Comparison of ENCODE assay signal across 10 cellular contexts in genomic region chr3:129603561-129603942, GRCh38. TPM values are rescaled to one million over a fixed set of nuclear protein-coding genes. Genes with fewer than 3 reads are reported as not detected.
DNase-seq lines count a peak whose midpoint lies in the region; ATAC-seq and TF ChIP-seq lines count a peak whose summit lies in the region.
"Had no signal": no experiment of that assay in that cellular context is flagged by ENCODE, and none has a peak within 500 bp of the region (broad histone marks: within the 10 kb centered on the region; RNA-seq: fewer than 3 reads in every experiment).

No MANE protein-coding gene starts in this region.

- H3K9me3 ChIP-seq in ectodermal cell (ENCODE audit: control insufficient read depth, low read length) = no peaks in the 10 kb centered on the region

- H3K27ac ChIP-seq in ectodermal cell (ENCODE audit: insufficient read depth, low read depth, low read length, poor library complexity, severe bottlenecking) = no peak overlapping the region

- H3K4me1 ChIP-seq in ectodermal cell (ENCODE audit: control insufficient read depth, insufficient read depth, low read length) = peaks cover 31% of the 10 kb centered on the region

- H3K4me3 Mint-ChIP-seq in natural killer cell (peak overlapping the region; percentile 79), nephron (peak overlapping the region; percentile 85 to 97 (median 87))
- H3K4me3 Mint-ChIP-seq in natural killer cell treated with Interleukin-12 subunit alpha and Interleukin-12 subunit beta and Interleukin-15 and Interleukin-18, amount 100 ng/mL, for 72 hours = no peak overlapping the region

- TF ChIP-seq CTCF in natural killer cell (IDR thresholded peaks at IDR 0.05) = no peak
- TF ChIP-seq CTCF in nephron (IDR thresholded peaks at IDR 0.05; ENCODE audit: unreplicated experiment in 3 of 3) = no peak

- H3K36me3 Mint-ChIP-seq in natural killer cell = no peaks in the 10 kb centered on the region
- no peaks in the 10 kb centered on the region for H3K36me3 Mint-ChIP-seq in natural killer cell treated with Interleukin-12 subunit alpha and Interleukin-12 subunit beta and Interleukin-15 and Interleukin-18, amount 100 ng/mL, for 72 hours
- H3K36me3 Mint-ChIP-seq in nephron (ENCODE audit: low read depth) = no peaks in the 10 kb centered on the region

- H3K4me1 Mint-ChIP-seq in natural killer cell (peaks cover 63 to 72% of the 10 kb centered on the region in 2 donors), nephron (peaks cover 51% of the 10 kb centered on the region)
- H3K4me1 Mint-ChIP-seq in natural killer cell treated with Interleukin-12 subunit alpha and Interleukin-12 subunit beta and Interleukin-15 and Interleukin-18, amount 100 ng/mL, for 72 hours (ENCODE audit: low read depth in 2 of 2) = peaks cover 25 to 42% of the 10 kb centered on the region in 2 donors

- H3K36me3 ChIP-seq in ectodermal cell (ENCODE audit: control insufficient read depth, insufficient read depth, low read length) = no peaks in the 10 kb centered on the region

- H3K27ac Mint-ChIP-seq in natural killer cell (no peak overlapping the region), nephron (peak overlapping the region; percentile 66 to 79 (median 73))
- H3K27ac Mint-ChIP-seq in natural killer cell treated with Interleukin-12 subunit alpha and Interleukin-12 subunit beta and Interleukin-15 and Interleukin-18, amount 100 ng/mL, for 72 hours = no peak overlapping the region

- peak overlapping the region; percentile 2 for H3K4me3 ChIP-seq in ectodermal cell (ENCODE audit: insufficient read depth, low read depth, low read length)

- H3K27me3 Mint-ChIP-seq in natural killer cell (ENCODE audit: low read depth in 2 of 2) = peaks cover 0 to 13% of the 10 kb centered on the region in 2 donors
- H3K27me3 Mint-ChIP-seq in natural killer cell treated with Interleukin-12 subunit alpha and Interleukin-12 subunit beta and Interleukin-15 and Interleukin-18, amount 100 ng/mL, for 72 hours = peaks cover 11% of the 10 kb centered on the region in 2 donors
- peaks cover 19% of the 10 kb centered on the region for H3K27me3 Mint-ChIP-seq in nephron (ENCODE audit: low read depth)

- DNase-seq in natural killer cell (no peak), amygdala (lab: John Stamatoyannopoulos, UW) (no peak), SHP77 (lab: John Stamatoyannopoulos, UW) (no peak), UCSD-AML1 (lab: John Stamatoyannopoulos, UW; ENCODE audit: unreplicated experiment) (no peak), cortex of kidney (lab: John Stamatoyannopoulos, UW) (no peak)
- DNase-seq in natural killer cell treated with Interleukin-12 subunit alpha and Interleukin-12 subunit beta and Interleukin-15 and Interleukin-18, amount 100 ng/mL, for 72 hours (ENCODE audit: low spot score) = no peak
- DNase-seq: activated T-cell treated with anti-CD3 and anti-CD28 coated beads, Interleukin-2, amount 50 U/mL, for 1 hour; NCI-H1105 had no signal

- intact Hi-C loops in natural killer cell (cut with micrococcal nuclease) = no loop called here

- no peak for ATAC-seq in natural killer cell
- ATAC-seq in natural killer cell treated with Interleukin-12 subunit alpha and Interleukin-12 subunit beta and Interleukin-15 and Interleukin-18, amount 100 ng/mL, for 72 hours = no peak

- 65 to 67% methylated on average over 7 of the region's 7 CpGs for WGBS in ectodermal cell, 2 experiments

- H3K27me3 ChIP-seq in ectodermal cell (ENCODE audit: control insufficient read depth, insufficient read depth, low read length, poor library complexity, severe bottlenecking) = peaks cover 43% of the 10 kb centered on the region

- H3K9me3 Mint-ChIP-seq in natural killer cell (no peaks in the 10 kb centered on the region), nephron (no peaks in the 10 kb centered on the region)
- H3K9me3 Mint-ChIP-seq in natural killer cell treated with Interleukin-12 subunit alpha and Interleukin-12 subunit beta and Interleukin-15 and Interleukin-18, amount 100 ng/mL, for 72 hours = no peaks in the 10 kb centered on the region

RNA-seq across cellular contexts. Expression of gene PLXND1, which starts 2.9 kb away (rescaled TPM):
- 100 to 1,000 TPM; 135 to 214 (median 189) TPM for total RNA-seq in natural killer cell
- total RNA-seq in natural killer cell treated with Interleukin-12 subunit alpha and Interleukin-12 subunit beta and Interleukin-15 and Interleukin-18, amount 100 ng/mL, for 72 hours = 1 to 10 TPM; 2.8 to 4.8 TPM
- 24.0 TPM for polyA plus RNA-seq in ectodermal cell (2013, experiment 1 of 4)
- polyA plus RNA-seq in ectodermal cell (2013, experiment 2 of 4) = 29.5 TPM
- 24.5 TPM for polyA plus RNA-seq in ectodermal cell (2013, experiment 3 of 4)
- 31.2 TPM for polyA plus RNA-seq in ectodermal cell (2013, experiment 4 of 4)

Comparison
In these comparisons a context has a peak if more than half of its experiments do, and no peak if none do; other contexts are left out.
1. RNA of gene PLXND1, which starts 2.9 kb away (total RNA-seq): 135 to 214 TPM in natural killer cell; 2.8 to 4.8 TPM in natural killer cell treated with Interleukin-12 subunit alpha and Interleukin-12 subunit beta and Interleukin-15 and Interleukin-18, amount 100 ng/mL, for 72 hours; every median in the first group is over 10 times any median in the second.
2. H3K27ac Mint-ChIP-seq: peak in nephron (3 of 3); none in natural killer cell (0 of 2) and natural killer cell treated with Interleukin-12 subunit alpha and Interleukin-12 subunit beta and Interleukin-15 and Interleukin-18, amount 100 ng/mL, for 72 hours (0 of 2).